Comparison of ENCODE assay signal across 12 cellular contexts in the genomic region with DNA sequence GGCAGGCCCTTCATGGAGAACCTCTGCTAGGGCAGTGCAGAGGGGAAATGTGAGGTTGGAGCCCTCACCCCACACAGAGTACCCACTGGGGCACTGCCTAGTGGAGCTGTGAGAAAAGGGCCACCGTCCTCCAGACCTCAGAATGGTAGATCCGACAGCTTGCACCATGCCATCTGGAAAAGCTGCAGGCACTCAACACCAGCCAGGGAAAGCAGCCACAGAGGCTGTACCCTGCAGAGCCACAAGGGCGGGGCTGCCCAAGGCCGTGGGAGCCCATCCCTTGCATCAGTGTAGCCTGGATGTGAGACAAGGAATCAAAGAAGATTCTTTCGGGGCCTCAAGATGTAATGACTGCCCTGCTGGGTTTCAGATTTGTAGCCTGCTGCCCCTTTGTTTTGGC.
"Had no signal": no experiment of that assay in that cellular context is flagged by ENCODE, and none has a peak within 500 bp of the region (broad histone marks: within the 10 kb centered on the region; RNA-seq: fewer than 3 reads in every experiment).

No MANE protein-coding gene starts in this region.

- H3K9me3 ChIP-seq: breast epithelium, colonic mucosa, heart left ventricle, neutrophil, tibial nerve, vagina had no signal

- H3K4me2 ChIP-seq: smooth muscle cell had no signal

- H3K27ac ChIP-seq: breast epithelium, colonic mucosa, heart left ventricle, neutrophil, tibial nerve, vagina had no signal

- H3K4me1 ChIP-seq: breast epithelium, colonic mucosa had no signal

- H3K27me3 ChIP-seq: breast epithelium, colonic mucosa, heart left ventricle, neutrophil, tibial nerve, vagina had no signal

- DNase-seq: activated CD8-positive, alpha-beta memory T cell treated with anti-CD3 and anti-CD28 coated beads, Interleukin-2, amount 50 U/mL, for 48 hours; activated CD8-positive, alpha-beta T cell treated with anti-CD3 and anti-CD28 coated beads for 36 hours; activated naive CD8-positive, alpha-beta T cell treated with anti-CD3 and anti-CD28 coated beads, Interleukin-2, amount 10 ng/mL, durations not matched to agents 7 days and 5 days; anterior cingulate cortex; colonic mucosa; foreskin melanocyte had no signal

- H3K4me3 ChIP-seq: breast epithelium, colonic mucosa, heart left ventricle, smooth muscle cell, tibial nerve, vagina had no signal
